ENCODE assay signal across 1 cellular context in genomic region chr3:32831062-32831461, GRCh38.
TF ChIP-seq lines count a peak whose summit lies in the region.

No MANE protein-coding gene starts in this region.

TF ChIP-seq in GM23338, 12 proteins besides CTCF, POLR2A, EP300 and RAD21 (continued from another document):
- no peak for TF ChIP-seq ZNF462 (CRISPR knock-in tag; IDR thresholded peaks at IDR 0.05)
- no peak for TF ChIP-seq NANOG (IDR thresholded peaks at IDR 0.05; ENCODE audit: borderline replicate concordance)
- TF ChIP-seq ZNF114 (CRISPR knock-in tag; IDR thresholded peaks at IDR 0.05), result no peak
- no peak for TF ChIP-seq ZNF331 (CRISPR knock-in tag; IDR thresholded peaks at IDR 0.05; ENCODE audit: low read depth)
- no peak for TF ChIP-seq CREB1 (CRISPR knock-in tag; IDR thresholded peaks at IDR 0.05; ENCODE audit: low read depth)
- no peak for TF ChIP-seq ETS1 (IDR thresholded peaks at IDR 0.05)
- no peak for TF ChIP-seq POLR2AphosphoS5 (IDR thresholded peaks at IDR 0.05; ENCODE audit: low read depth)
- no peak for TF ChIP-seq REST (IDR thresholded peaks at IDR 0.05; ENCODE audit: unreplicated experiment)
- TF ChIP-seq JUNB (IDR thresholded peaks at IDR 0.05; ENCODE audit: unreplicated experiment), result no peak
- TF ChIP-seq STAT1 (IDR thresholded peaks at IDR 0.05; ENCODE audit: unreplicated experiment), result no peak
- TF ChIP-seq EZH2 (IDR thresholded peaks at IDR 0.05; ENCODE audit: low read depth, unreplicated experiment), result no peak
